Comparison of ENCODE assay signal across 8 cellular contexts in genomic region chr19:36115453-36116343, GRCh38. TPM values are rescaled to one million over a fixed set of nuclear protein-coding genes. Genes with fewer than 3 reads are reported as not detected.
DNase-seq lines count a peak whose midpoint lies in the region; ATAC-seq and FAIRE-seq lines count a peak whose summit lies in the region.

TBCB (plus strand) TSS chr19:36115468; CDS start chr19:36115561, 93 bp downstream.

- peaks cover 2 to 3% of the 10 kb centered on the region in 2 donors for H3K4me1 ChIP-seq in small intestine (ENCODE audit: control insufficient read depth in 2 of 2, insufficient read depth in 1 of 2, low read depth in 1 of 2, low read length in 1 of 2)

- peak; percentile 36 for ATAC-seq in HG03432 (IDR thresholded peaks at IDR 0.05; ENCODE audit: unreplicated experiment)
- peak; percentile 59 for ATAC-seq in activated naive CD8-positive, alpha-beta T cell treated with anti-CD3 and anti-CD28 coated beads, Interleukin-2, amount 50 U/mL, for 24 hours
- ATAC-seq in GM18519 (IDR thresholded peaks at IDR 0.05; ENCODE audit: low FRiP score, unreplicated experiment), result no peak

- peak; percentile 67 for DNase-seq in NCI-H1436 (lab: John Stamatoyannopoulos, UW)
- no peak for DNase-seq in NCI-H1436 treated with DMSO at 0.1 percent for 48 hours (lab: John Stamatoyannopoulos, UW)
- peak; percentile 23 for DNase-seq in SW480 (ENCODE audit: low spot score)
- peak; percentile 89 for DNase-seq in activated naive CD8-positive, alpha-beta T cell treated with anti-CD3 and anti-CD28 coated beads, Interleukin-2, amount 50 U/mL, for 24 hours
- peak; percentile 81 for DNase-seq in small intestine

- H3K27ac ChIP-seq in small intestine (ENCODE audit: low read depth in 1 of 2, low read length in 1 of 2), result peak within 1 kb of the TSS; percentile 77 to 89

- 3 to 5% (median 4%) methylated on average over 48 to 59 of the region's 59 CpGs for WGBS in small intestine, 3 donors

- peaks cover 40% of the 10 kb centered on the region for H3K4me1 Mint-ChIP-seq in activated naive CD8-positive, alpha-beta T cell treated with anti-CD3 and anti-CD28 coated beads, Interleukin-2, amount 50 U/mL, for 24 hours

- H3K36me3 ChIP-seq in small intestine (ENCODE audit: control insufficient read depth in 2 of 2, insufficient read depth in 2 of 2, low read length in 2 of 2), result peaks cover 0 to 2% of the 10 kb centered on the region in 2 donors

- FAIRE-seq in small intestine (lab: Jason Lieb, UNC), result no peak

- H3K4me3 ChIP-seq in iPS-11a (ENCODE audit: low read depth, low read length), result peak within 1 kb of the TSS; percentile 87
- H3K4me3 ChIP-seq in small intestine (ENCODE audit: low read depth in 1 of 2, low read length in 2 of 2), result peak within 1 kb of the TSS; percentile 59 to 75

- H3K36me3 Mint-ChIP-seq in activated naive CD8-positive, alpha-beta T cell treated with anti-CD3 and anti-CD28 coated beads, Interleukin-2, amount 50 U/mL, for 24 hours (ENCODE audit: low read depth), result peaks cover 30% of the 10 kb centered on the region

- H3K27ac Mint-ChIP-seq in activated naive CD8-positive, alpha-beta T cell treated with anti-CD3 and anti-CD28 coated beads, Interleukin-2, amount 50 U/mL, for 24 hours, result peak within 1 kb of the TSS; percentile 99

- H3K9me3 Mint-ChIP-seq in activated naive CD8-positive, alpha-beta T cell treated with anti-CD3 and anti-CD28 coated beads, Interleukin-2, amount 50 U/mL, for 24 hours, result no peaks in the 10 kb centered on the region

- H3K27me3 Mint-ChIP-seq in activated naive CD8-positive, alpha-beta T cell treated with anti-CD3 and anti-CD28 coated beads, Interleukin-2, amount 50 U/mL, for 24 hours, result peaks cover 5% of the 10 kb centered on the region

- no peaks in the 10 kb centered on the region for H3K27me3 ChIP-seq in small intestine (ENCODE audit: control insufficient read depth in 2 of 2, insufficient read depth in 2 of 2, low read length in 2 of 2)

- H3K4me3 Mint-ChIP-seq in activated naive CD8-positive, alpha-beta T cell treated with anti-CD3 and anti-CD28 coated beads, Interleukin-2, amount 50 U/mL, for 24 hours, result peak within 1 kb of the TSS; percentile 95

- H3K9me3 ChIP-seq in small intestine (ENCODE audit: control insufficient read depth, low read depth), result no peaks in the 10 kb centered on the region

RNA-seq across cellular contexts. Expression of gene TBCB, which starts in this region (rescaled TPM):
- polyA plus RNA-seq in small intestine, result 100 to 1,000 TPM; 110 to 133 (median 115) TPM
